1 cellular context compared by ENCODE assay signal in the genomic region with DNA sequence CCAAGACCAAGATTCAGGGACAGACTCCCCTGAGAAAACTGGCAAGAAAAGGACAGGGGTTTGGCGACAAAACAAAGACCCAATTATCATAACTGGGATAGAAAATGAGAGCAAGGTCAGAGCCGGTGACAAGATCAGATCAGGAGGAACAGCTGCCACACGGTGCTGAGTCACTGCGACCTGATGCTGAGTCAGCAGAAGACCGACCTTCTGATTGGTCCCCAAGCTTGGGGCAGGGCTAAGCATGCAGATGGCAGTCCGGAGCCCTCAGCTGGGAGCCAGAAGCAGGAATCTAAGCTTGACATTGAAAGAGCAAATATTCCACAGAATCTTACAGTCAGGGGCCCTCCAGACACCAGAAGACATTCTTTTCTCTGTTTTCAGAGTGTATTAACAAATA.
TF ChIP-seq lines count a peak whose summit lies in the region.

No MANE protein-coding gene starts in this region.

TF ChIP-seq in HepG2, 621 proteins besides CTCF, POLR2A, EP300 and RAD21 (continued from another document and continues in another):
- TF ChIP-seq, protein P1, sequence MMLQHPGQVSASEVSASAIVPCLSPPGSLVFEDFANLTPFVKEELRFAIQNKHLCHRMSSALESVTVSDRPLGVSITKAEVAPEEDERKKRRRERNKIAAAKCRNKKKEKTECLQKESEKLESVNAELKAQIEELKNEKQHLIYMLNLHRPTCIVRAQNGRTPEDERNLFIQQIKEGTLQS (CRISPR knock-in tag; IDR thresholded peaks at IDR 0.05), result no peak
- no peak for TF ChIP-seq FIP1L1 (IDR thresholded peaks at IDR 0.05; ENCODE audit: borderline replicate concordance, insufficient read depth, low read depth, low read length)
- no peak for TF ChIP-seq TBX2 (CRISPR knock-in tag; IDR thresholded peaks at IDR 0.05; ENCODE audit: borderline replicate concordance)
- TF ChIP-seq, protein P2, sequence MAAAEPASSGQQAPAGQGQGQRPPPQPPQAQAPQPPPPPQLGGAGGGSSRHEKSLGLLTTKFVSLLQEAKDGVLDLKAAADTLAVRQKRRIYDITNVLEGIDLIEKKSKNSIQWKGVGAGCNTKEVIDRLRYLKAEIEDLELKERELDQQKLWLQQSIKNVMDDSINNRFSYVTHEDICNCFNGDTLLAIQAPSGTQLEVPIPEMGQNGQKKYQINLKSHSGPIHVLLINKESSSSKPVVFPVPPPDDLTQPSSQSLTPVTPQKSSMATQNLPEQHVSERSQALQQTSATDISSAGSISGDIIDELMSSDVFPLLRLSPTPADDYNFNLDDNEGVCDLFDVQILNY (CRISPR knock-in tag; conservative IDR thresholded peaks at IDR 0.05), result no peak
- TF ChIP-seq ZNF570 (CRISPR knock-in tag; IDR thresholded peaks at IDR 0.05; ENCODE audit: borderline replicate concordance), result no peak
- TF ChIP-seq RBM22 (optimal IDR thresholded peaks at IDR 0.05; ENCODE audit: low read length), result no peak
- no peak for TF ChIP-seq ARNT2 (CRISPR knock-in tag; IDR thresholded peaks at IDR 0.05; ENCODE audit: low read depth)
- no peak for TF ChIP-seq JARID2 (CRISPR knock-in tag; IDR thresholded peaks at IDR 0.05; ENCODE audit: insufficient replicate concordance)
- TF ChIP-seq GATA4 (IDR thresholded peaks at IDR 0.05; ENCODE audit: borderline replicate concordance, low read depth), result no peak
- TF ChIP-seq, protein P3, sequence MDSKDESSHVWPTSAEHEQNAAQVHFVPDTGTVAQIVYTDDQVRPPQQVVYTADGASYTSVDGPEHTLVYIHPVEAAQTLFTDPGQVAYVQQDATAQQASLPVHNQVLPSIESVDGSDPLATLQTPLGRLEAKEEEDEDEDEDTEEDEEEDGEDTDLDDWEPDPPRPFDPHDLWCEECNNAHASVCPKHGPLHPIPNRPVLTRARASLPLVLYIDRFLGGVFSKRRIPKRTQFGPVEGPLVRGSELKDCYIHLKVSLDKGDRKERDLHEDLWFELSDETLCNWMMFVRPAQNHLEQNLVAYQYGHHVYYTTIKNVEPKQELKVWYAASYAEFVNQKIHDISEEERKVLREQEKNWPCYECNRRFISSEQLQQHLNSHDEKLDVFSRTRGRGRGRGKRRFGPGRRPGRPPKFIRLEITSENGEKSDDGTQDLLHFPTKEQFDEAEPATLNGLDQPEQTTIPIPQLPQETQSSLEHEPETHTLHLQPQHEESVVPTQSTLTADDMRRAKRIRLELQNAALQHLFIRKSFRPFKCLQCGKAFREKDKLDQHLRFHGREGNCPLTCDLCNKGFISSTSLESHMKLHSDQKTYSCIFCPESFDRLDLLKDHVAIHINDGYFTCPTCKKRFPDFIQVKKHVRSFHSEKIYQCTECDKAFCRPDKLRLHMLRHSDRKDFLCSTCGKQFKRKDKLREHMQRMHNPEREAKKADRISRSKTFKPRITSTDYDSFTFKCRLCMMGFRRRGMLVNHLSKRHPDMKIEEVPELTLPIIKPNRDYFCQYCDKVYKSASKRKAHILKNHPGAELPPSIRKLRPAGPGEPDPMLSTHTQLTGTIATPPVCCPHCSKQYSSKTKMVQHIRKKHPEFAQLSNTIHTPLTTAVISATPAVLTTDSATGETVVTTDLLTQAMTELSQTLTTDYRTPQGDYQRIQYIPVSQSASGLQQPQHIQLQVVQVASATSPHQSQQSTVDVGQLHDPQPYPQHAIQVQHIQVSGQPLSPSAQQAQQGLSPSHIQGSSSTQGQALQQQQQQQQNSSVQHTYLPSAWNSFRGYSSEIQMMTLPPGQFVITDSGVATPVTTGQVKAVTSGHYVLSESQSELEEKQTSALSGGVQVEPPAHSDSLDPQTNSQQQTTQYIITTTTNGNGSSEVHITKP (CRISPR knock-in tag; IDR thresholded peaks at IDR 0.05; ENCODE audit: low read depth), result no peak
- TF ChIP-seq NFYC (CRISPR knock-in tag; IDR thresholded peaks at IDR 0.05), result peak; percentile 72
- no peak for TF ChIP-seq PRMT3 (CRISPR knock-in tag; IDR thresholded peaks at IDR 0.05; ENCODE audit: borderline replicate concordance, low read depth)
- TF ChIP-seq, protein P4, sequence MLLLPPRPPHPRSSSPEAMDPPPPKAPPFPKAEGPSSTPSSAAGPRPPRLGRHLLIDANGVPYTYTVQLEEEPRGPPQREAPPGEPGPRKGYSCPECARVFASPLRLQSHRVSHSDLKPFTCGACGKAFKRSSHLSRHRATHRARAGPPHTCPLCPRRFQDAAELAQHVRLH (CRISPR knock-in tag; IDR thresholded peaks at IDR 0.05; ENCODE audit: borderline replicate concordance, low read depth), result no peak
- TF ChIP-seq ZMYM4 (CRISPR knock-in tag; IDR thresholded peaks at IDR 0.05), result 0 out of 2 replicates have a peak, but pooled peaks have one; percentile 47
- no peak for TF ChIP-seq POLR2G (IDR thresholded peaks at IDR 0.05; ENCODE audit: low read depth, low read length)
- TF ChIP-seq RAD51 (IDR thresholded peaks at IDR 0.05; ENCODE audit: borderline replicate concordance), result no peak
- peak; percentile 34; the same call in 1 of the 2 replicates for TF ChIP-seq SP4 (CRISPR knock-in tag; IDR thresholded peaks at IDR 0.05)
- TF ChIP-seq SP2 (CRISPR knock-in tag; IDR thresholded peaks at IDR 0.05), result no peak
- TF ChIP-seq PHB2 (IDR thresholded peaks at IDR 0.05; ENCODE audit: partially characterized antibody), result no peak
- no peak for TF ChIP-seq SETDB1 (CRISPR knock-in tag; IDR thresholded peaks at IDR 0.05; ENCODE audit: borderline replicate concordance)
- TF ChIP-seq HCFC1 (IDR thresholded peaks at IDR 0.05; ENCODE audit: low read depth, low read length), result no peak
- TF ChIP-seq, protein P5, sequence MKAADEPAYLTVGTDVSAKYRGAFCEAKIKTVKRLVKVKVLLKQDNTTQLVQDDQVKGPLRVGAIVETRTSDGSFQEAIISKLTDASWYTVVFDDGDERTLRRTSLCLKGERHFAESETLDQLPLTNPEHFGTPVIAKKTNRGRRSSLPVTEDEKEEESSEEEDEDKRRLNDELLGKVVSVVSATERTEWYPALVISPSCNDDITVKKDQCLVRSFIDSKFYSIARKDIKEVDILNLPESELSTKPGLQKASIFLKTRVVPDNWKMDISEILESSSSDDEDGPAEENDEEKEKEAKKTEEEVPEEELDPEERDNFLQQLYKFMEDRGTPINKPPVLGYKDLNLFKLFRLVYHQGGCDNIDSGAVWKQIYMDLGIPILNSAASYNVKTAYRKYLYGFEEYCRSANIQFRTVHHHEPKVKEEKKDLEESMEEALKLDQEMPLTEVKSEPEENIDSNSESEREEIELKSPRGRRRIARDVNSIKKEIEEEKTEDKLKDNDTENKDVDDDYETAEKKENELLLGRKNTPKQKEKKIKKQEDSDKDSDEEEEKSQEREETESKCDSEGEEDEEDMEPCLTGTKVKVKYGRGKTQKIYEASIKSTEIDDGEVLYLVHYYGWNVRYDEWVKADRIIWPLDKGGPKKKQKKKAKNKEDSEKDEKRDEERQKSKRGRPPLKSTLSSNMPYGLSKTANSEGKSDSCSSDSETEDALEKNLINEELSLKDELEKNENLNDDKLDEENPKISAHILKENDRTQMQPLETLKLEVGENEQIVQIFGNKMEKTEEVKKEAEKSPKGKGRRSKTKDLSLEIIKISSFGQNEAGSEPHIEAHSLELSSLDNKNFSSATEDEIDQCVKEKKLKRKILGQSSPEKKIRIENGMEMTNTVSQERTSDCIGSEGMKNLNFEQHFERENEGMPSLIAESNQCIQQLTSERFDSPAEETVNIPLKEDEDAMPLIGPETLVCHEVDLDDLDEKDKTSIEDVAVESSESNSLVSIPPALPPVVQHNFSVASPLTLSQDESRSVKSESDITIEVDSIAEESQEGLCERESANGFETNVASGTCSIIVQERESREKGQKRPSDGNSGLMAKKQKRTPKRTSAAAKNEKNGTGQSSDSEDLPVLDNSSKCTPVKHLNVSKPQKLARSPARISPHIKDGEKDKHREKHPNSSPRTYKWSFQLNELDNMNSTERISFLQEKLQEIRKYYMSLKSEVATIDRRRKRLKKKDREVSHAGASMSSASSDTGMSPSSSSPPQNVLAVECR (CRISPR knock-in tag; IDR thresholded peaks at IDR 0.05; ENCODE audit: borderline replicate concordance), result peak; percentile 36; the same call in 1 of the 2 replicates
- TF ChIP-seq MAFF (IDR thresholded peaks at IDR 0.05; ENCODE audit: low read depth, low read length), result peak; percentile 100
- no peak for TF ChIP-seq FOXK2 (IDR thresholded peaks at IDR 0.05)
- TF ChIP-seq ZNF235 (CRISPR knock-in tag; IDR thresholded peaks at IDR 0.05; ENCODE audit: borderline replicate concordance), result no peak
- TF ChIP-seq ZNF556 (CRISPR knock-in tag; IDR thresholded peaks at IDR 0.05; ENCODE audit: borderline replicate concordance), result no peak
- no peak for TF ChIP-seq ZNF546 (CRISPR knock-in tag; conservative IDR thresholded peaks at IDR 0.05)
- TF ChIP-seq ZNF33A (CRISPR knock-in tag; IDR thresholded peaks at IDR 0.05; ENCODE audit: borderline replicate concordance), result no peak
- no peak for TF ChIP-seq KLF15 (CRISPR knock-in tag; IDR thresholded peaks at IDR 0.05; ENCODE audit: borderline replicate concordance)
- TF ChIP-seq, protein P6, sequence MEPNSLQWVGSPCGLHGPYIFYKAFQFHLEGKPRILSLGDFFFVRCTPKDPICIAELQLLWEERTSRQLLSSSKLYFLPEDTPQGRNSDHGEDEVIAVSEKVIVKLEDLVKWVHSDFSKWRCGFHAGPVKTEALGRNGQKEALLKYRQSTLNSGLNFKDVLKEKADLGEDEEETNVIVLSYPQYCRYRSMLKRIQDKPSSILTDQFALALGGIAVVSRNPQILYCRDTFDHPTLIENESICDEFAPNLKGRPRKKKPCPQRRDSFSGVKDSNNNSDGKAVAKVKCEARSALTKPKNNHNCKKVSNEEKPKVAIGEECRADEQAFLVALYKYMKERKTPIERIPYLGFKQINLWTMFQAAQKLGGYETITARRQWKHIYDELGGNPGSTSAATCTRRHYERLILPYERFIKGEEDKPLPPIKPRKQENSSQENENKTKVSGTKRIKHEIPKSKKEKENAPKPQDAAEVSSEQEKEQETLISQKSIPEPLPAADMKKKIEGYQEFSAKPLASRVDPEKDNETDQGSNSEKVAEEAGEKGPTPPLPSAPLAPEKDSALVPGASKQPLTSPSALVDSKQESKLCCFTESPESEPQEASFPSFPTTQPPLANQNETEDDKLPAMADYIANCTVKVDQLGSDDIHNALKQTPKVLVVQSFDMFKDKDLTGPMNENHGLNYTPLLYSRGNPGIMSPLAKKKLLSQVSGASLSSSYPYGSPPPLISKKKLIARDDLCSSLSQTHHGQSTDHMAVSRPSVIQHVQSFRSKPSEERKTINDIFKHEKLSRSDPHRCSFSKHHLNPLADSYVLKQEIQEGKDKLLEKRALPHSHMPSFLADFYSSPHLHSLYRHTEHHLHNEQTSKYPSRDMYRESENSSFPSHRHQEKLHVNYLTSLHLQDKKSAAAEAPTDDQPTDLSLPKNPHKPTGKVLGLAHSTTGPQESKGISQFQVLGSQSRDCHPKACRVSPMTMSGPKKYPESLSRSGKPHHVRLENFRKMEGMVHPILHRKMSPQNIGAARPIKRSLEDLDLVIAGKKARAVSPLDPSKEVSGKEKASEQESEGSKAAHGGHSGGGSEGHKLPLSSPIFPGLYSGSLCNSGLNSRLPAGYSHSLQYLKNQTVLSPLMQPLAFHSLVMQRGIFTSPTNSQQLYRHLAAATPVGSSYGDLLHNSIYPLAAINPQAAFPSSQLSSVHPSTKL (CRISPR knock-in tag; IDR thresholded peaks at IDR 0.05), result peak; percentile 73
- no peak for TF ChIP-seq ZNF839 (CRISPR knock-in tag; IDR thresholded peaks at IDR 0.05; ENCODE audit: borderline replicate concordance)
- TF ChIP-seq, protein P7, sequence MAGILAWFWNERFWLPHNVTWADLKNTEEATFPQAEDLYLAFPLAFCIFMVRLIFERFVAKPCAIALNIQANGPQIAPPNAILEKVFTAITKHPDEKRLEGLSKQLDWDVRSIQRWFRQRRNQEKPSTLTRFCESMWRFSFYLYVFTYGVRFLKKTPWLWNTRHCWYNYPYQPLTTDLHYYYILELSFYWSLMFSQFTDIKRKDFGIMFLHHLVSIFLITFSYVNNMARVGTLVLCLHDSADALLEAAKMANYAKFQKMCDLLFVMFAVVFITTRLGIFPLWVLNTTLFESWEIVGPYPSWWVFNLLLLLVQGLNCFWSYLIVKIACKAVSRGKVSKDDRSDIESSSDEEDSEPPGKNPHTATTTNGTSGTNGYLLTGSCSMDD (CRISPR knock-in tag; IDR thresholded peaks at IDR 0.05), result no peak
- no peak for TF ChIP-seq ZNF773 (CRISPR knock-in tag; IDR thresholded peaks at IDR 0.05; ENCODE audit: borderline replicate concordance)
- TF ChIP-seq NFE2 (CRISPR knock-in tag; IDR thresholded peaks at IDR 0.05), result peak; percentile 86
- TF ChIP-seq HOXA3 (CRISPR knock-in tag; IDR thresholded peaks at IDR 0.05), result peak; percentile 31; the same call in 1 of the 2 replicates
- TF ChIP-seq, protein P8, sequence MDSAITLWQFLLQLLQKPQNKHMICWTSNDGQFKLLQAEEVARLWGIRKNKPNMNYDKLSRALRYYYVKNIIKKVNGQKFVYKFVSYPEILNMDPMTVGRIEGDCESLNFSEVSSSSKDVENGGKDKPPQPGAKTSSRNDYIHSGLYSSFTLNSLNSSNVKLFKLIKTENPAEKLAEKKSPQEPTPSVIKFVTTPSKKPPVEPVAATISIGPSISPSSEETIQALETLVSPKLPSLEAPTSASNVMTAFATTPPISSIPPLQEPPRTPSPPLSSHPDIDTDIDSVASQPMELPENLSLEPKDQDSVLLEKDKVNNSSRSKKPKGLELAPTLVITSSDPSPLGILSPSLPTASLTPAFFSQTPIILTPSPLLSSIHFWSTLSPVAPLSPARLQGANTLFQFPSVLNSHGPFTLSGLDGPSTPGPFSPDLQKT (CRISPR knock-in tag; IDR thresholded peaks at IDR 0.05; ENCODE audit: borderline replicate concordance), result no peak
- 0 out of 2 replicates have a peak, but pooled peaks have one; percentile 19 for TF ChIP-seq KAT8 (CRISPR knock-in tag; IDR thresholded peaks at IDR 0.05)
- no peak for TF ChIP-seq ZNF572 (CRISPR knock-in tag; IDR thresholded peaks at IDR 0.05)
- no peak for TF ChIP-seq ZNF703 (CRISPR knock-in tag; IDR thresholded peaks at IDR 0.05; ENCODE audit: borderline replicate concordance)
- TF ChIP-seq, protein P9, sequence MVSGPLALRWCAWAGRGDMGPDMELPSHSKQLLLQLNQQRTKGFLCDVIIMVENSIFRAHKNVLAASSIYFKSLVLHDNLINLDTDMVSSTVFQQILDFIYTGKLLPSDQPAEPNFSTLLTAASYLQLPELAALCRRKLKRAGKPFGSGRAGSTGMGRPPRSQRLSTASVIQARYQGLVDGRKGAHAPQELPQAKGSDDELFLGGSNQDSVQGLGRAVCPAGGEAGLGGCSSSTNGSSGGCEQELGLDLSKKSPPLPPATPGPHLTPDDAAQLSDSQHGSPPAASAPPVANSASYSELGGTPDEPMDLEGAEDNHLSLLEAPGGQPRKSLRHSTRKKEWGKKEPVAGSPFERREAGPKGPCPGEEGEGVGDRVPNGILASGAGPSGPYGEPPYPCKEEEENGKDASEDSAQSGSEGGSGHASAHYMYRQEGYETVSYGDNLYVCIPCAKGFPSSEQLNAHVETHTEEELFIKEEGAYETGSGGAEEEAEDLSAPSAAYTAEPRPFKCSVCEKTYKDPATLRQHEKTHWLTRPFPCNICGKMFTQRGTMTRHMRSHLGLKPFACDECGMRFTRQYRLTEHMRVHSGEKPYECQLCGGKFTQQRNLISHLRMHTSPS (CRISPR knock-in tag; IDR thresholded peaks at IDR 0.05; ENCODE audit: low read depth), result no peak
- TF ChIP-seq ZNF558 (CRISPR knock-in tag; IDR thresholded peaks at IDR 0.05; ENCODE audit: borderline replicate concordance), result no peak
- no peak for TF ChIP-seq CBX2 (IDR thresholded peaks at IDR 0.05; ENCODE audit: low read depth, low read length)
- no peak for TF ChIP-seq CBX2 (CRISPR knock-in tag; IDR thresholded peaks at IDR 0.05; ENCODE audit: low read depth)
- TF ChIP-seq NFE2L2 (IDR thresholded peaks at IDR 0.05; ENCODE audit: low read length), result peak; percentile 91
- no peak for TF ChIP-seq ELF4 (CRISPR knock-in tag; IDR thresholded peaks at IDR 0.05; ENCODE audit: borderline replicate concordance)
- no peak for TF ChIP-seq TEAD2 (CRISPR knock-in tag; IDR thresholded peaks at IDR 0.05)
- no peak for TF ChIP-seq ETV6 (CRISPR knock-in tag; conservative IDR thresholded peaks at IDR 0.05)
- TF ChIP-seq ZNF569 (CRISPR knock-in tag; IDR thresholded peaks at IDR 0.05; ENCODE audit: borderline replicate concordance), result no peak
- TF ChIP-seq SOX5 (CRISPR knock-in tag; IDR thresholded peaks at IDR 0.05; ENCODE audit: borderline replicate concordance), result no peak
